Comparison of ENCODE assay signal across 16 cellular contexts in genomic region chr2:228417966-228418365, GRCh38.
DNase-seq lines count a peak whose midpoint lies in the region; ATAC-seq and TF ChIP-seq lines count a peak whose summit lies in the region.
"Had no signal": no experiment of that assay in that cellular context is flagged by ENCODE, and none has a peak within 500 bp of the region (broad histone marks: within the 10 kb centered on the region; RNA-seq: fewer than 3 reads in every experiment).

No MANE protein-coding gene starts in this region.

- peak overlapping the region; percentile 58 for H3K27ac Mint-ChIP-seq in mesothelial cell of epicardium
- no peak overlapping the region for H3K27ac Mint-ChIP-seq in activated CD4-positive, alpha-beta T cell treated with anti-CD3 and anti-CD28 coated beads, Interleukin-2, amount 10 ng/mL, durations not matched to agents 24 days and 14 days
- H3K27ac Mint-ChIP-seq: activated naive CD8-positive, alpha-beta T cell treated with anti-CD3 and anti-CD28 coated beads for 36 hours; dendritic cell treated with granulocyte-macrophage colony-stimulating factor and Interleukin-4, amounts not matched to agents 40 ng/mL and 50 ng/mL, for 4 days had no signal

- H3K27me3 Mint-ChIP-seq in mesothelial cell of epicardium (ENCODE audit: low read depth): no peaks in the 10 kb centered on the region
- no peaks in the 10 kb centered on the region for H3K27me3 Mint-ChIP-seq in activated CD4-positive, alpha-beta T cell treated with anti-CD3 and anti-CD28 coated beads, Interleukin-2, amount 10 ng/mL, durations not matched to agents 24 days and 14 days
- H3K27me3 Mint-ChIP-seq: activated naive CD8-positive, alpha-beta T cell treated with anti-CD3 and anti-CD28 coated beads for 36 hours; dendritic cell treated with granulocyte-macrophage colony-stimulating factor and Interleukin-4, amounts not matched to agents 40 ng/mL and 50 ng/mL, for 4 days had no signal

- intact Hi-C loops in activated CD4-positive, alpha-beta T cell treated with anti-CD3 and anti-CD28 coated beads, Interleukin-2, amount 10 ng/mL, durations not matched to agents 24 days and 14 days (cut with micrococcal nuclease): no loop called here

- DNase-seq in Caki2 (ENCODE audit: low read depth) (peak; percentile 42), astrocyte of the hippocampus (ENCODE audit: low read depth, low spot score) (peak; percentile 1), mesothelial cell of epicardium (ENCODE audit: low spot score in 2 of 2, unreplicated experiment in 2 of 2) (no peak), inferior parietal cortex (ENCODE audit: extremely low spot score) (no peak), ureter (ENCODE audit: low spot score) (no peak)
- DNase-seq in activated CD4-positive, alpha-beta T cell treated with anti-CD3 and anti-CD28 coated beads, Interleukin-2, amount 10 ng/mL, durations not matched to agents 24 days and 14 days: no peak
- DNase-seq: activated naive CD8-positive, alpha-beta T cell treated with anti-CD3 and anti-CD28 coated beads for 36 hours; left ventricle myocardium superior; NCI-H146; NCI-H2227 treated with DMSO at 0.1 percent for 48 hours; SK-N-SH; substantia nigra had no signal

- ATAC-seq in GM19452 (IDR thresholded peaks at IDR 0.05; ENCODE audit: unreplicated experiment): no peak
- ATAC-seq: left ventricle myocardium superior, Panc1 had no signal

- H3K9ac ChIP-seq in KMS-11: no peak overlapping the region
- H3K9ac ChIP-seq: SK-N-SH had no signal

- H4K20me1 ChIP-seq in KMS-11 (ENCODE audit: insufficient read depth): no peaks in the 10 kb centered on the region

- H2AFZ ChIP-seq in KMS-11 (ENCODE audit: low read depth): no peak overlapping the region; the same call in 1 of the 2 replicates

- H3K27me3 ChIP-seq in KMS-11 (ENCODE audit: insufficient read depth, low read depth): no peaks in the 10 kb centered on the region

- no peaks in the 10 kb centered on the region for H3K36me3 Mint-ChIP-seq in mesothelial cell of epicardium
- H3K36me3 Mint-ChIP-seq in activated CD4-positive, alpha-beta T cell treated with anti-CD3 and anti-CD28 coated beads, Interleukin-2, amount 10 ng/mL, durations not matched to agents 24 days and 14 days (ENCODE audit: low read depth): no peaks in the 10 kb centered on the region
- H3K36me3 Mint-ChIP-seq: activated naive CD8-positive, alpha-beta T cell treated with anti-CD3 and anti-CD28 coated beads for 36 hours had no signal

- no peak overlapping the region for H3K4me3 Mint-ChIP-seq in mesothelial cell of epicardium
- no peak overlapping the region for H3K4me3 Mint-ChIP-seq in activated CD4-positive, alpha-beta T cell treated with anti-CD3 and anti-CD28 coated beads, Interleukin-2, amount 10 ng/mL, durations not matched to agents 24 days and 14 days
- H3K4me3 Mint-ChIP-seq: activated naive CD8-positive, alpha-beta T cell treated with anti-CD3 and anti-CD28 coated beads for 36 hours; dendritic cell treated with granulocyte-macrophage colony-stimulating factor and Interleukin-4, amounts not matched to agents 40 ng/mL and 50 ng/mL, for 4 days had no signal

- H3K4me1 ChIP-seq in KMS-11 (ENCODE audit: low read depth, poor library complexity, severe bottlenecking): peaks cover 17% of the 10 kb centered on the region

- TF ChIP-seq CTCF in KMS-11 (conservative IDR thresholded peaks at IDR 0.05; ENCODE audit: low read depth, low read length) (no peak), mesothelial cell of epicardium (IDR thresholded peaks at IDR 0.05; ENCODE audit: unreplicated experiment) (no peak)

- in situ Hi-C loops in Caki2 (cut with HindIII; ENCODE audit: low pct_unique_long_range_greater_than_20kb, low sequenced_read_pairs): no loop called here

- H3K9me3 Mint-ChIP-seq in mesothelial cell of epicardium: peaks cover 3% of the 10 kb centered on the region
- no peaks in the 10 kb centered on the region for H3K9me3 Mint-ChIP-seq in activated CD4-positive, alpha-beta T cell treated with anti-CD3 and anti-CD28 coated beads, Interleukin-2, amount 10 ng/mL, durations not matched to agents 24 days and 14 days

- H3K27ac ChIP-seq in KMS-11: no peak overlapping the region

- peak overlapping the region; percentile 54 for H3K4me2 ChIP-seq in KMS-11
- H3K4me2 ChIP-seq: SK-N-SH had no signal

- no peaks in the 10 kb centered on the region for H3K36me3 ChIP-seq in KMS-11 (ENCODE audit: insufficient read depth)

- no peaks in the 10 kb centered on the region for H3K79me2 ChIP-seq in KMS-11 (ENCODE audit: insufficient read depth, low read depth)

- H3K4me3 ChIP-seq in KMS-11 (IDR thresholded peaks at IDR 0.05; ENCODE audit: insufficient read depth, low read depth, low read length): no peak overlapping the region

- peaks cover 5% of the 10 kb centered on the region for H3K4me1 Mint-ChIP-seq in mesothelial cell of epicardium
- H3K4me1 Mint-ChIP-seq in activated CD4-positive, alpha-beta T cell treated with anti-CD3 and anti-CD28 coated beads, Interleukin-2, amount 10 ng/mL, durations not matched to agents 24 days and 14 days: no peaks in the 10 kb centered on the region
- H3K4me1 Mint-ChIP-seq: activated naive CD8-positive, alpha-beta T cell treated with anti-CD3 and anti-CD28 coated beads for 36 hours had no signal

Comparison
In these comparisons a context has a peak if more than half of its experiments do, and no peak if none do; other contexts are left out.
1. DNase-seq: peak in Caki2 (single experiment) and astrocyte of the hippocampus (single experiment); none in mesothelial cell of epicardium (0 of 2), inferior parietal cortex (single experiment), activated CD4-positive, alpha-beta T cell treated with anti-CD3 and anti-CD28 coated beads, Interleukin-2, amount 10 ng/mL, durations not matched to agents 24 days and 14 days (single experiment) and ureter (single experiment).